Comparison of ENCODE assay signal across 10 cellular contexts in genomic region chr7:50664937-50665336, GRCh38.
DNase-seq lines count a peak whose midpoint lies in the region; ATAC-seq and TF ChIP-seq lines count a peak whose summit lies in the region.
"Had no signal": no experiment of that assay in that cellular context is flagged by ENCODE, and none has a peak within 500 bp of the region (broad histone marks: within the 10 kb centered on the region; RNA-seq: fewer than 3 reads in every experiment).

No MANE protein-coding gene starts in this region.

- DNase-seq in GM12865 (ENCODE audit: low read depth) (peak; percentile 18), mammary epithelial cell (no peak), NCI-H1105 treated with DMSO at 0.1 percent for 48 hours (lab: John Stamatoyannopoulos, UW) (no peak), HK-2 (ENCODE audit: unreplicated experiment) (no peak), WTC11 (ENCODE audit: low spot score) (no peak), trophoblast cell (no peak)

- H3K23ac ChIP-seq in trophoblast cell (ENCODE audit: low read length) = no peak overlapping the region

- 59% methylated on average over 4 of the region's 4 CpGs for WGBS in mammary epithelial cell (ENCODE audit: low coverage, missing lambda C conversion rate)
- no CpG with 5 or more reads among the region's 4 CpGs for WGBS in trophoblast cell (ENCODE audit: extremely low coverage, insufficient coverage, insufficient read length)

- peak; percentile 26 for ATAC-seq in GM19043 (IDR thresholded peaks at IDR 0.05; ENCODE audit: low read depth, unreplicated experiment)
- ATAC-seq in HG03045 (IDR thresholded peaks at IDR 0.05; ENCODE audit: unreplicated experiment) = peak; percentile 25
- no peak for ATAC-seq in WTC11

- no peak overlapping the region for H3K4ac ChIP-seq in trophoblast cell (ENCODE audit: low read depth, low read length)

- H3K4me1 ChIP-seq in mammary epithelial cell (ENCODE audit: insufficient read depth, low read length) = peaks cover 38% of the 10 kb centered on the region
- peaks cover 5 to 9% of the 10 kb centered on the region in 2 experiments for H3K4me1 ChIP-seq in trophoblast cell (ENCODE audit: control insufficient read depth in 1 of 2, insufficient read depth in 2 of 2, low read length in 2 of 2)
- H3K4me1 ChIP-seq: prostate gland had no signal

- POLR2A ChIA-PET in WTC11 (lab: Charles Lee) = no interaction called here

- H3K27ac ChIP-seq in mammary epithelial cell (ENCODE audit: insufficient read depth, low read depth, low read length) (peak overlapping the region; percentile 25), trophoblast cell (ENCODE audit: low read depth, low read length) (no peak overlapping the region)
- H3K27ac ChIP-seq: prostate gland had no signal

- H2BK5ac ChIP-seq in trophoblast cell (ENCODE audit: low read depth, low read length, poor library complexity) = no peak overlapping the region

- TF ChIP-seq CTCF in GM12865 (IDR thresholded peaks at IDR 0.05; ENCODE audit: insufficient read depth, low read depth, low read length, missing control alignments) (no peak), mammary epithelial cell (conservative IDR thresholded peaks at IDR 0.05 in 1 of 2, IDR thresholded peaks at IDR 0.05 in 1 of 2; ENCODE audit: extremely low read depth in 1 of 2, insufficient read depth in 1 of 2, low read depth in 1 of 2, low read length in 2 of 2) (no peak), WTC11 (IDR thresholded peaks at IDR 0.05) (no peak)

- BruUV-seq in mammary epithelial cell (replicated peaks; lab: Mats Ljungman, UMichigan) = no TSS peak

- no peak overlapping the region for H3K4me3 ChIP-seq in GM12865 (ENCODE audit: low read depth, low read length)
- H3K4me3 ChIP-seq in mammary epithelial cell (replicated peaks in 1 of 3; ENCODE audit: insufficient read depth in 1 of 3, low read depth in 2 of 3, low read length in 3 of 3) = no peak overlapping the region
- H3K4me3 ChIP-seq in trophoblast cell (ENCODE audit: low read depth, low read length) = no peak overlapping the region
- H3K4me3 ChIP-seq: prostate gland had no signal

- H3K14ac ChIP-seq in trophoblast cell (ENCODE audit: low read length) = no peak overlapping the region

- H4K12ac ChIP-seq in trophoblast cell (ENCODE audit: low read depth, low read length) = no peak overlapping the region

- no peaks in the 10 kb centered on the region for H3K27me3 Mint-ChIP-seq in WTC11 (ENCODE audit: low read depth)
- H3K27me3 Mint-ChIP-seq: activated naive CD8-positive, alpha-beta T cell had no signal

- H3K9me3 ChIP-seq in mammary epithelial cell (replicated peaks; ENCODE audit: insufficient read depth, low read length) (peaks cover 7% of the 10 kb centered on the region), trophoblast cell (ENCODE audit: insufficient read depth, low read depth, low read length) (peaks cover 2% of the 10 kb centered on the region)
- H3K9me3 ChIP-seq: prostate gland had no signal

- no peak overlapping the region for H3K4me3 Mint-ChIP-seq in WTC11
- H3K4me3 Mint-ChIP-seq: activated naive CD8-positive, alpha-beta T cell had no signal

- no peak overlapping the region for H4K8ac ChIP-seq in trophoblast cell (ENCODE audit: low read depth, low read length)

- no peak overlapping the region for H3K9ac ChIP-seq in mammary epithelial cell (ENCODE audit: insufficient read depth, low read length)
- H3K9ac ChIP-seq in trophoblast cell (ENCODE audit: low read length) = no peak overlapping the region

- H3K4me2 ChIP-seq in mammary epithelial cell (ENCODE audit: insufficient read depth, low read depth, low read length) (peak overlapping the region; percentile 95), trophoblast cell (ENCODE audit: low read length) (no peak overlapping the region)

- H3K27me3 ChIP-seq in mammary epithelial cell (ENCODE audit: insufficient read depth, low read length) (peaks cover 2% of the 10 kb centered on the region), trophoblast cell (ENCODE audit: insufficient read depth, low read length) (no peaks in the 10 kb centered on the region)

- CTCF ChIA-PET in mammary epithelial cell (lab: Charles Lee; ENCODE audit: low non-redundant PET) (no interaction called here), WTC11 (lab: Charles Lee) (interaction anchor here (1.5 kb wide), 1 partner anchor 336 kb away, joined by 3 read pairs; no protein-coding TSS in a partner anchor)

- dilution Hi-C loops in mammary epithelial cell (cut with HindIII; ENCODE audit: low sequenced_read_pairs) = no loop called here

- no peaks in the 10 kb centered on the region for H3K79me2 ChIP-seq in mammary epithelial cell (ENCODE audit: insufficient read depth, low read length)
- no peaks in the 10 kb centered on the region for H3K79me2 ChIP-seq in trophoblast cell (ENCODE audit: control insufficient read depth, insufficient read depth, low read length, poor library complexity)

- no peak overlapping the region for H3K27ac Mint-ChIP-seq in WTC11
- H3K27ac Mint-ChIP-seq: activated naive CD8-positive, alpha-beta T cell had no signal

- intact Hi-C loops in mammary epithelial cell (cut with micrococcal nuclease) = no loop called here

- H3K36me3 ChIP-seq in mammary epithelial cell (ENCODE audit: insufficient read depth, low read length) (no peaks in the 10 kb centered on the region), trophoblast cell (ENCODE audit: control insufficient read depth in 1 of 2, insufficient read depth in 2 of 2, low read length in 2 of 2) (peaks cover 18% of the 10 kb centered on the region in 2 experiments)

- peaks cover 2% of the 10 kb centered on the region for H3K9me3 Mint-ChIP-seq in WTC11

- H3K18ac ChIP-seq in trophoblast cell (ENCODE audit: low read length) = no peak overlapping the region

- H3K4me1 Mint-ChIP-seq in WTC11 = peaks cover 2% of the 10 kb centered on the region

- no peak overlapping the region for H2BK12ac ChIP-seq in trophoblast cell (ENCODE audit: low read length)

- H3K79me1 ChIP-seq in trophoblast cell (ENCODE audit: low read length) = no peaks in the 10 kb centered on the region

- no peak overlapping the region for H2AK5ac ChIP-seq in trophoblast cell (ENCODE audit: low read length)

- in situ Hi-C loops in mammary epithelial cell (cut with MboI; ENCODE audit: low sequenced_read_pairs in 2 of 2) = no loop called here

- no peak overlapping the region for H2BK120ac ChIP-seq in trophoblast cell (ENCODE audit: insufficient read depth, low read length, poor library complexity)

- H4K91ac ChIP-seq in trophoblast cell (ENCODE audit: low read depth, low read length) = no peak overlapping the region

- peaks cover 33% of the 10 kb centered on the region for H3K36me3 Mint-ChIP-seq in WTC11

- no peak overlapping the region for H2AFZ ChIP-seq in mammary epithelial cell (ENCODE audit: low read depth, low read length)
- H2AFZ ChIP-seq in trophoblast cell (ENCODE audit: insufficient read depth, low read length, poor library complexity) = no peak overlapping the region

- H4K20me1 ChIP-seq in mammary epithelial cell (ENCODE audit: insufficient read depth, low read length) = no peaks in the 10 kb centered on the region

TF ChIP-seq in WTC11, 78 proteins besides CTCF, POLR2A, EP300 and RAD21:
- no peak for TF ChIP-seq IRF2 (CRISPR knock-in tag; IDR thresholded peaks at IDR 0.05; ENCODE audit: borderline replicate concordance, low read depth)
- TF ChIP-seq ZNF121 (CRISPR knock-in tag; IDR thresholded peaks at IDR 0.05) = no peak
- TF ChIP-seq SP1 (CRISPR knock-in tag; conservative IDR thresholded peaks at IDR 0.05) = no peak
- TF ChIP-seq ZNF425 (CRISPR knock-in tag; conservative IDR thresholded peaks at IDR 0.05) = no peak
- TF ChIP-seq ZNF512 (CRISPR knock-in tag; IDR thresholded peaks at IDR 0.05; ENCODE audit: borderline replicate concordance) = no peak
- no peak for TF ChIP-seq MXD4 (CRISPR knock-in tag; IDR thresholded peaks at IDR 0.05; ENCODE audit: borderline replicate concordance)
- TF ChIP-seq ZNF416 (CRISPR knock-in tag; IDR thresholded peaks at IDR 0.05) = no peak
- no peak for TF ChIP-seq NR1H2 (CRISPR knock-in tag; IDR thresholded peaks at IDR 0.05)
- no peak for TF ChIP-seq ATF3 (CRISPR knock-in tag; conservative IDR thresholded peaks at IDR 0.05)
